Comparison of ENCODE assay signal across 1 cellular context in genomic region chr1:245060684-245061374, GRCh38.
TF ChIP-seq lines count a peak whose summit lies in the region.

No MANE protein-coding gene starts in this region.

TF ChIP-seq in HEK293, 187 proteins besides CTCF, POLR2A, EP300 and RAD21 (continued from another document and continues in another):
- TF ChIP-seq ZNF148 (tag by site-specific recombination; IDR thresholded peaks at IDR 0.05; ENCODE audit: borderline replicate concordance) (no peak), ZBTB8A (tag by site-specific recombination; IDR thresholded peaks at IDR 0.05) (peak; percentile 9; the same call in 1 of the 2 replicates), ZNF391 (tag by site-specific recombination; IDR thresholded peaks at IDR 0.05; ENCODE audit: borderline replicate concordance, low read depth) (no peak), ZNF248 (tag by site-specific recombination; IDR thresholded peaks at IDR 0.05) (no peak), ZBTB6 (tag by site-specific recombination; IDR thresholded peaks at IDR 0.05) (no peak), ZBTB44 (tag by site-specific recombination; IDR thresholded peaks at IDR 0.05) (peak; percentile 2; the same call in 1 of the 2 replicates), ZFP3 (tag by site-specific recombination; IDR thresholded peaks at IDR 0.05; ENCODE audit: low read depth) (no peak), ZNF560 (tag by site-specific recombination; IDR thresholded peaks at IDR 0.05; ENCODE audit: borderline replicate concordance) (no peak), ZNF169 (tag by site-specific recombination; IDR thresholded peaks at IDR 0.05) (no peak), TRIM28 (IDR thresholded peaks at IDR 0.05; ENCODE audit: borderline replicate concordance, low read length) (no peak), AEBP2 (tag by site-specific recombination; IDR thresholded peaks at IDR 0.05; ENCODE audit: borderline replicate concordance) (no peak), KLF8 (tag by site-specific recombination; IDR thresholded peaks at IDR 0.05) (no peak), ZNF701 (tag by site-specific recombination; IDR thresholded peaks at IDR 0.05) (no peak), WT1 (tag by site-specific recombination; IDR thresholded peaks at IDR 0.05) (peak; percentile 91), ZBTB7A (tag by site-specific recombination; IDR thresholded peaks at IDR 0.05; ENCODE audit: low read depth) (no peak), ZSCAN23 (tag by site-specific recombination; IDR thresholded peaks at IDR 0.05) (no peak), ZNF292 (tag by site-specific recombination; IDR thresholded peaks at IDR 0.05; ENCODE audit: borderline replicate concordance, low read depth) (no peak), ZNF670 (tag by site-specific recombination; IDR thresholded peaks at IDR 0.05; ENCODE audit: low read depth) (no peak), ZBTB20 (tag by site-specific recombination; IDR thresholded peaks at IDR 0.05) (no peak), GLI2 (tag by site-specific recombination; IDR thresholded peaks at IDR 0.05; ENCODE audit: borderline replicate concordance, low read depth) (0 out of 2 replicates have a peak, but pooled peaks have one; percentile 4), ZNF488 (tag by site-specific recombination; IDR thresholded peaks at IDR 0.05) (no peak), ZNF324 (tag by site-specific recombination; IDR thresholded peaks at IDR 0.05) (no peak), ZNF623 (tag by site-specific recombination; IDR thresholded peaks at IDR 0.05) (no peak), ZNF112 (tag by site-specific recombination; IDR thresholded peaks at IDR 0.05) (no peak), ZNF426 (tag by site-specific recombination; IDR thresholded peaks at IDR 0.05) (no peak), ZNF404 (tag by site-specific recombination; IDR thresholded peaks at IDR 0.05) (no peak), ZNF571 (tag by site-specific recombination; IDR thresholded peaks at IDR 0.05) (no peak), ATF2 (tag by site-specific recombination; IDR thresholded peaks at IDR 0.05; ENCODE audit: low read depth) (no peak), ZFHX2 (tag by site-specific recombination; conservative IDR thresholded peaks at IDR 0.05) (no peak), ZNF23 (tag by site-specific recombination; IDR thresholded peaks at IDR 0.05; ENCODE audit: borderline replicate concordance) (no peak), ZNF660 (tag by site-specific recombination; IDR thresholded peaks at IDR 0.05) (no peak), ZNF366 (tag by site-specific recombination; conservative IDR thresholded peaks at IDR 0.05) (peak; percentile 78), ZNF16 (tag by site-specific recombination; IDR thresholded peaks at IDR 0.05; ENCODE audit: low read depth) (no peak), ZNF561 (tag by site-specific recombination; IDR thresholded peaks at IDR 0.05; ENCODE audit: borderline replicate concordance) (peak; percentile 44; the same call in 1 of the 2 replicates), ZNF529 (tag by site-specific recombination; IDR thresholded peaks at IDR 0.05; ENCODE audit: insufficient replicate concordance) (no peak), ZNF654 (tag by site-specific recombination; IDR thresholded peaks at IDR 0.05; ENCODE audit: low read depth) (no peak), ZNF76 (tag by site-specific recombination; IDR thresholded peaks at IDR 0.05; ENCODE audit: borderline replicate concordance, low read depth) (no peak), KLF10 (tag by site-specific recombination; IDR thresholded peaks at IDR 0.05) (peak; percentile 36; the same call in 1 of the 2 replicates), PRDM2 (tag by site-specific recombination; IDR thresholded peaks at IDR 0.05; ENCODE audit: borderline replicate concordance) (no peak), ZNF157 (tag by site-specific recombination; IDR thresholded peaks at IDR 0.05) (no peak), ZSCAN4 (tag by site-specific recombination; IDR thresholded peaks at IDR 0.05) (no peak), ZBTB1 (tag by site-specific recombination; IDR thresholded peaks at IDR 0.05) (no peak), ZNF350 (tag by site-specific recombination; IDR thresholded peaks at IDR 0.05) (no peak), ZNF266 (tag by site-specific recombination; IDR thresholded peaks at IDR 0.05; ENCODE audit: low read depth) (no peak), ZNF548 (tag by site-specific recombination; IDR thresholded peaks at IDR 0.05) (no peak), ZSCAN16 (tag by site-specific recombination; IDR thresholded peaks at IDR 0.05) (no peak), ZNF777 (tag by site-specific recombination; IDR thresholded peaks at IDR 0.05; ENCODE audit: borderline replicate concordance) (no peak)
